ENCODE assay signal across 15 cellular contexts in genomic region chr12:88401153-88401552, GRCh38.
DNase-seq lines count a peak whose midpoint lies in the region; ATAC-seq and TF ChIP-seq lines count a peak whose summit lies in the region.
"Had no signal": no experiment of that assay in that cellular context is flagged by ENCODE, and none has a peak within 500 bp of the region (broad histone marks: within the 10 kb centered on the region; RNA-seq: fewer than 3 reads in every experiment).

No MANE protein-coding gene starts in this region.

- DNase-seq in activated CD4-positive, alpha-beta T cell treated with anti-CD3 and anti-CD28 coated beads, Interleukin-2, amount 10 ng/mL, durations not matched to agents 7 days and 5 days: no peak
- DNase-seq in activated CD4-positive, alpha-beta T cell treated with anti-CD3 and anti-CD28 coated beads, Interleukin-2, amount 50 U/mL, for 1 hour: no peak
- no peak for DNase-seq in SK-N-MC (ENCODE audit: low read depth, low spot score)
- no peak for DNase-seq in type B pancreatic cell (ENCODE audit: extremely low spot score, unreplicated experiment)
- no peak for DNase-seq in ACHN
- DNase-seq in right lobe of liver: no peak
- DNase-seq: activated naive CD4-positive, alpha-beta T cell treated with anti-CD3 and anti-CD28 coated beads for 36 hours; COR-L47; GDM1; left cardiac atrium; SIG-M5; upper lobe of left lung had no signal

- ATAC-seq in esophagus mucosa (peak; percentile 59), HG03354 (IDR thresholded peaks at IDR 0.05; ENCODE audit: poor library complexity, severe bottlenecking, unreplicated experiment) (no peak), right lobe of liver (no peak)
- ATAC-seq: left cardiac atrium had no signal

- H3K36me3 ChIP-seq in SK-N-MC (ENCODE audit: insufficient read depth, low read length) (no peaks in the 10 kb centered on the region), right lobe of liver (no peaks in the 10 kb centered on the region)
- H3K36me3 ChIP-seq: prostate gland, upper lobe of left lung had no signal

- in situ Hi-C loops in ACHN (cut with HindIII; ENCODE audit: low pct_ligation_motif_present, low pct_unique_long_range_greater_than_20kb, low sequenced_read_pairs): no loop called here

- H3K27ac Mint-ChIP-seq in activated CD4-positive, alpha-beta T cell treated with anti-CD3 and anti-CD28 coated beads, Interleukin-2, amount 10 ng/mL, durations not matched to agents 7 days and 5 days: no peak overlapping the region
- H3K27ac Mint-ChIP-seq in type B pancreatic cell: no peak overlapping the region
- H3K27ac Mint-ChIP-seq: activated naive CD4-positive, alpha-beta T cell treated with anti-CD3 and anti-CD28 coated beads for 36 hours had no signal

- peak overlapping the region; percentile 61; the same call in 1 of the 2 replicates for H3K27ac ChIP-seq in SK-N-MC
- H3K27ac ChIP-seq in right lobe of liver: no peak overlapping the region
- H3K27ac ChIP-seq: prostate gland, upper lobe of left lung had no signal

- 58% methylated on average over 2 of the region's 2 CpGs for WGBS in right lobe of liver (ENCODE audit: insufficient coverage, low coverage, low lambda C conversion rate, missing lambda C conversion rate)

- H3K4me3 ChIP-seq in SK-N-MC: peak overlapping the region; percentile 69
- H3K4me3 ChIP-seq in right lobe of liver: no peak overlapping the region
- H3K4me3 ChIP-seq: prostate gland, upper lobe of left lung had no signal

- H3K27me3 Mint-ChIP-seq in activated CD4-positive, alpha-beta T cell treated with anti-CD3 and anti-CD28 coated beads, Interleukin-2, amount 10 ng/mL, durations not matched to agents 7 days and 5 days: peaks cover 3% of the 10 kb centered on the region
- no peaks in the 10 kb centered on the region for H3K27me3 Mint-ChIP-seq in type B pancreatic cell

- H3K9me3 ChIP-seq in SK-N-MC (ENCODE audit: low read depth, low read length) (no peaks in the 10 kb centered on the region), right lobe of liver (no peaks in the 10 kb centered on the region)
- H3K9me3 ChIP-seq: prostate gland, upper lobe of left lung had no signal

- H3K4me1 Mint-ChIP-seq in activated CD4-positive, alpha-beta T cell treated with anti-CD3 and anti-CD28 coated beads, Interleukin-2, amount 10 ng/mL, durations not matched to agents 7 days and 5 days: peaks cover 3% of the 10 kb centered on the region
- no peaks in the 10 kb centered on the region for H3K4me1 Mint-ChIP-seq in type B pancreatic cell (ENCODE audit: unreplicated experiment)

- peak overlapping the region; percentile 20 for H3K4me3 Mint-ChIP-seq in activated CD4-positive, alpha-beta T cell treated with anti-CD3 and anti-CD28 coated beads, Interleukin-2, amount 10 ng/mL, durations not matched to agents 7 days and 5 days
- peak overlapping the region; percentile 11 for H3K4me3 Mint-ChIP-seq in type B pancreatic cell
- H3K4me3 Mint-ChIP-seq: activated naive CD4-positive, alpha-beta T cell treated with anti-CD3 and anti-CD28 coated beads for 36 hours had no signal

- TF ChIP-seq CTCF in type B pancreatic cell (conservative IDR thresholded peaks at IDR 0.05) (no peak), right lobe of liver (IDR thresholded peaks at IDR 0.05) (no peak)

- H3K27me3 ChIP-seq in right lobe of liver: no peaks in the 10 kb centered on the region
- H3K27me3 ChIP-seq: upper lobe of left lung had no signal

- peak overlapping the region; percentile 30 for H3K9ac ChIP-seq in SK-N-MC (ENCODE audit: insufficient read length)

- no peaks in the 10 kb centered on the region for H3K36me3 Mint-ChIP-seq in activated CD4-positive, alpha-beta T cell treated with anti-CD3 and anti-CD28 coated beads, Interleukin-2, amount 10 ng/mL, durations not matched to agents 7 days and 5 days (ENCODE audit: low read depth)
- H3K36me3 Mint-ChIP-seq in type B pancreatic cell: no peaks in the 10 kb centered on the region

- CTCF ChIA-PET in activated CD4-positive, alpha-beta T cell treated with anti-CD3 and anti-CD28 coated beads, Interleukin-2, amount 10 ng/mL, durations not matched to agents 7 days and 5 days (lab: Charles Lee): no interaction called here

- no peaks in the 10 kb centered on the region for H3K9me3 Mint-ChIP-seq in activated CD4-positive, alpha-beta T cell treated with anti-CD3 and anti-CD28 coated beads, Interleukin-2, amount 10 ng/mL, durations not matched to agents 7 days and 5 days
- peaks cover 5% of the 10 kb centered on the region for H3K9me3 Mint-ChIP-seq in type B pancreatic cell
- H3K9me3 Mint-ChIP-seq: activated naive CD4-positive, alpha-beta T cell treated with anti-CD3 and anti-CD28 coated beads for 36 hours had no signal

- TF ChIP-seq POLR2A in right lobe of liver (IDR thresholded peaks at IDR 0.05): no peak

- POLR2A ChIA-PET in activated CD4-positive, alpha-beta T cell treated with anti-CD3 and anti-CD28 coated beads, Interleukin-2, amount 10 ng/mL, durations not matched to agents 7 days and 5 days (lab: Charles Lee): no interaction called here

- intact Hi-C loops in right lobe of liver (cut with DNase I): no loop called here

- H3K4me1 ChIP-seq in right lobe of liver: no peaks in the 10 kb centered on the region
- H3K4me1 ChIP-seq: prostate gland, upper lobe of left lung had no signal
